ENCODE assay signal across 8 cellular contexts in genomic region chr19:18274776-18275356, GRCh38. TPM values are rescaled to one million over a fixed set of nuclear protein-coding genes. Genes with fewer than 3 reads are reported as not detected.
DNase-seq lines count a peak whose midpoint lies in the region; ATAC-seq, FAIRE-seq and TF ChIP-seq lines count a peak whose summit lies in the region.

No MANE protein-coding gene starts in this region.

- peaks cover 31% of the 10 kb centered on the region for H3K4me1 Mint-ChIP-seq in activated CD8-positive, alpha-beta T cell treated with anti-CD3 and anti-CD28 coated beads for 36 hours (ENCODE audit: low read depth)

- no peak for TF ChIP-seq POLR2A in A549 (IDR thresholded peaks at IDR 0.05; ENCODE audit: low read length)

- no peaks in the 10 kb centered on the region for H3K27me3 Mint-ChIP-seq in activated CD8-positive, alpha-beta T cell treated with anti-CD3 and anti-CD28 coated beads for 36 hours

- CTCF ChIA-PET in A549 (lab: Yijun Ruan, JAX): interaction anchor here (1.1 to 10.2 kb wide), 8 partner anchors 14 to 145 kb away, joined by 3 to 158 read pairs (median 6); partner anchors contain the start of genes LSM4 and SSBP4
- CTCF ChIA-PET in activated CD8-positive, alpha-beta T cell treated with anti-CD3 and anti-CD28 coated beads for 36 hours (lab: Charles Lee): interaction anchor here (1.0 to 9.8 kb wide), 9 partner anchors 7 to 113 kb away, joined by 3 to 85 read pairs (median 4); partner anchors contain the start of gene LSM4

- DNase-seq in A549 (ENCODE audit: low read depth in 1 of 2, low spot score in 1 of 2) (peak; percentile 72 to 81), HS-5 (ENCODE audit: low read depth) (peak; percentile 58), globus pallidus (ENCODE audit: low spot score) (peak; percentile 81), pons (ENCODE audit: low spot score) (peak; percentile 78), NCI-H526 (lab: John Stamatoyannopoulos, UW) (no peak)
- DNase-seq in activated CD8-positive, alpha-beta T cell treated with anti-CD3 and anti-CD28 coated beads for 36 hours: peak; percentile 32
- no peak for DNase-seq in activated effector memory CD4-positive, alpha-beta T cell treated with Interleukin-2 at 50 U/mL for 16 hours

- peak overlapping the region; percentile 25; the same call in 1 of the 3 replicates for H3K4me3 ChIP-seq in A549

- no peak overlapping the region for H3K4me3 Mint-ChIP-seq in activated CD8-positive, alpha-beta T cell treated with anti-CD3 and anti-CD28 coated beads for 36 hours

- no peak for TF ChIP-seq CTCF in A549 (IDR thresholded peaks at IDR 0.05)
- no peak for TF ChIP-seq CTCF in activated CD8-positive, alpha-beta T cell treated with anti-CD3 and anti-CD28 coated beads for 36 hours (IDR thresholded peaks at IDR 0.05)

- intact Hi-C loops in activated CD8-positive, alpha-beta T cell treated with anti-CD3 and anti-CD28 coated beads for 36 hours (cut with micrococcal nuclease): no loop called here

- FAIRE-seq in A549 (lab: Jason Lieb, UNC): no peak

- no peaks in the 10 kb centered on the region for H3K9me3 ChIP-seq in A549

- H3K27ac ChIP-seq in A549: peak overlapping the region; percentile 88 to 94

- POLR2A ChIA-PET in A549 (lab: Yijun Ruan, JAX): interaction anchor here (1.0 to 1.4 kb wide), 5 partner anchors 18 to 64 kb away, joined by 3 to 10 read pairs (median 5); partner anchors contain the start of gene LSM4
- POLR2A ChIA-PET in activated CD8-positive, alpha-beta T cell treated with anti-CD3 and anti-CD28 coated beads for 36 hours (lab: Charles Lee): interaction anchor here (0.9 to 9.0 kb wide), 11 partner anchors 16 to 71 kb away, joined by 3 to 592 read pairs (median 4); partner anchors contain the start of genes LSM4 and RAB3A

- WGBS in A549 (ENCODE audit: missing lambda C conversion rate): 8% methylated on average over 4 of the region's 13 CpGs

- H3K36me3 Mint-ChIP-seq in activated CD8-positive, alpha-beta T cell treated with anti-CD3 and anti-CD28 coated beads for 36 hours (ENCODE audit: low read depth): peaks cover 29% of the 10 kb centered on the region

- H3K4me2 ChIP-seq in A549: peak overlapping the region; percentile 88

- H3K4me1 ChIP-seq in A549: peaks cover 52% of the 10 kb centered on the region

- ATAC-seq in A549 (peak; percentile 77 to 87), HG03378 (IDR thresholded peaks at IDR 0.05; ENCODE audit: unreplicated experiment) (no peak)
- ATAC-seq in activated CD8-positive, alpha-beta T cell treated with anti-CD3 and anti-CD28 coated beads for 36 hours: peak; percentile 6

- no peak for TF ChIP-seq EP300 in A549 (IDR thresholded peaks at IDR 0.05)

- no peaks in the 10 kb centered on the region for H3K9me3 Mint-ChIP-seq in activated CD8-positive, alpha-beta T cell treated with anti-CD3 and anti-CD28 coated beads for 36 hours

- H3K27ac Mint-ChIP-seq in activated CD8-positive, alpha-beta T cell treated with anti-CD3 and anti-CD28 coated beads for 36 hours: peak overlapping the region; percentile 63

- TF ChIP-seq RAD21 in A549 (conservative IDR thresholded peaks at IDR 0.05 in 1 of 2, IDR thresholded peaks at IDR 0.05 in 1 of 2): no peak

TF ChIP-seq in A549, 52 proteins besides CTCF, POLR2A, EP300 and RAD21:
- peak; percentile 50; the same call in 1 of the 2 replicates for TF ChIP-seq FOSL2 (IDR thresholded peaks at IDR 0.05)
- peak; percentile 95 for TF ChIP-seq FOSL2 (CRISPR knock-in tag; IDR thresholded peaks at IDR 0.05)
- no peak for TF ChIP-seq USF2 (IDR thresholded peaks at IDR 0.05)
- TF ChIP-seq FOXS1 (CRISPR knock-in tag; IDR thresholded peaks at IDR 0.05): no peak
- no peak for TF ChIP-seq GATA3 (IDR thresholded peaks at IDR 0.05; ENCODE audit: borderline replicate concordance)
- TF ChIP-seq TFCP2L1 (CRISPR knock-in tag; IDR thresholded peaks at IDR 0.05): peak; percentile 79; the same call in 1 of the 2 replicates
- TF ChIP-seq JUN (IDR thresholded peaks at IDR 0.05): peak in 1 of 2 experiments; percentile 51; a peak in 1 of 5 replicates
- TF ChIP-seq FOSB (CRISPR knock-in tag; IDR thresholded peaks at IDR 0.05): peak; percentile 36; the same call in 1 of the 2 replicates
- no peak for TF ChIP-seq ESRRA (IDR thresholded peaks at IDR 0.05; ENCODE audit: borderline replicate concordance, low read length)
- TF ChIP-seq ZC3H11A (IDR thresholded peaks at IDR 0.05): no peak
- peak; percentile 94 for TF ChIP-seq POLR2AphosphoS2 (conservative IDR thresholded peaks at IDR 0.05; ENCODE audit: low read length)
- TF ChIP-seq MAX (IDR thresholded peaks at IDR 0.05): peak; percentile 37
- TF ChIP-seq JUNB (IDR thresholded peaks at IDR 0.05): 0 out of 2 replicates have a peak, but pooled peaks have one; percentile 26
- peak; percentile 10 for TF ChIP-seq HOXA7 (CRISPR knock-in tag; IDR thresholded peaks at IDR 0.05)
- no peak for TF ChIP-seq TP53 (CRISPR knock-in tag; IDR thresholded peaks at IDR 0.05)

RNA-seq across cellular contexts. Expression of gene IQCN, which starts 0.6 kb away (rescaled TPM):
- polyA plus RNA-seq in A549 (2011; rRNA removed) (0.34 and 0.63 TPM in 2 replicates), A549 (2017; fragmentation: RNase III; extraction: RNeasy Plus Mini Kit Qiagen cat#74134 plus additional on column Dnase treatment) (0.49 to 0.64 TPM (median 0.50 TPM) in 3 replicates)
- 0.17 and 0.21 TPM in 2 replicates for polyA plus RNA-seq in A549 (2012; cell fraction: cytosol; rRNA removed)
- polyA plus RNA-seq in A549 (2012; cell fraction: nucleus; rRNA removed): 2.2 and 2.4 TPM in 2 replicates
- polyA minus RNA-seq in A549 (2011; rRNA and poly(A)+ RNA removed): 1.5 and 2.2 TPM in 2 replicates
- total RNA-seq in activated CD8-positive, alpha-beta T cell treated with anti-CD3 and anti-CD28 coated beads for 36 hours: under 1 TPM; 0.59 to 0.69 TPM

RNA-seq across cellular contexts. Expression of gene JUND, which starts 6.6 kb away (rescaled TPM):
- polyA plus RNA-seq in A549 (2011; rRNA removed) (52.9 and 68.9 TPM in 2 replicates), A549 (2017; fragmentation: RNase III; extraction: RNeasy Plus Mini Kit Qiagen cat#74134 plus additional on column Dnase treatment) (52.6 to 70.4 TPM (median 65.1 TPM) in 3 replicates)
- polyA plus RNA-seq in A549 (2012; cell fraction: cytosol; rRNA removed): 96.0 and 202 TPM in 2 replicates
- polyA plus RNA-seq in A549 (2012; cell fraction: nucleus; rRNA removed): 69.5 and 147 TPM in 2 replicates
- 23.0 and 35.5 TPM in 2 replicates for polyA minus RNA-seq in A549 (2011; rRNA and poly(A)+ RNA removed)
- total RNA-seq in activated CD8-positive, alpha-beta T cell treated with anti-CD3 and anti-CD28 coated beads for 36 hours: 100 to 1,000 TPM; 527 to 530 TPM

RNA-seq across cellular contexts. Expression of gene LSM4, which starts 48.0 kb away (rescaled TPM):
- polyA plus RNA-seq in A549 (2011; rRNA removed): 106 and 154 TPM in 2 replicates
- polyA plus RNA-seq in A549 (2012; cell fraction: cytosol; rRNA removed): 311 and 362 TPM in 2 replicates
- polyA plus RNA-seq in A549 (2012; cell fraction: nucleus; rRNA removed): 158 and 166 TPM in 2 replicates
- 169 to 180 TPM (median 171 TPM) in 3 replicates for polyA plus RNA-seq in A549 (2017; fragmentation: RNase III; extraction: RNeasy Plus Mini Kit Qiagen cat#74134 plus additional on column Dnase treatment)
- polyA minus RNA-seq in A549 (2011; rRNA and poly(A)+ RNA removed): 51.2 and 54.0 TPM in 2 replicates
- total RNA-seq in activated CD8-positive, alpha-beta T cell treated with anti-CD3 and anti-CD28 coated beads for 36 hours: 100 to 1,000 TPM; 426 to 433 TPM

RNA-seq across cellular contexts. Expression of gene PDE4C, which starts 48.6 kb away (rescaled TPM):
- 0.25 and 0.54 TPM in 2 replicates for polyA plus RNA-seq in A549 (2011; rRNA removed)
- 0.33 and 0.53 TPM in 2 replicates for polyA plus RNA-seq in A549 (2012; cell fraction: cytosol; rRNA removed)
- 2.6 and 3.3 TPM in 2 replicates for polyA plus RNA-seq in A549 (2012; cell fraction: nucleus; rRNA removed)
- polyA plus RNA-seq in A549 (2017; fragmentation: RNase III; extraction: RNeasy Plus Mini Kit Qiagen cat#74134 plus additional on column Dnase treatment): 0.34 to 0.65 TPM (median 0.55 TPM) in 3 replicates
- polyA minus RNA-seq in A549 (2011; rRNA and poly(A)+ RNA removed): 0.21 TPM in 1 of 2 replicates, not detected in the other
- under 1 TPM in 1 of 2 experiments, not detected in 1; 0.38 TPM for total RNA-seq in activated CD8-positive, alpha-beta T cell treated with anti-CD3 and anti-CD28 coated beads for 36 hours

Comparison
In these comparisons a context has a peak if more than half of its experiments do, and no peak if none do; other contexts are left out.
1. DNase-seq: peak in A549 (2 of 2), HS-5 (single experiment), activated CD8-positive, alpha-beta T cell treated with anti-CD3 and anti-CD28 coated beads for 36 hours (single experiment), globus pallidus (single experiment) and pons (single experiment); none in activated effector memory CD4-positive, alpha-beta T cell treated with Interleukin-2 at 50 U/mL for 16 hours (single experiment) and NCI-H526 (0 of 2).